Comparison of ENCODE assay signal across 8 cellular contexts in the genomic region with DNA sequence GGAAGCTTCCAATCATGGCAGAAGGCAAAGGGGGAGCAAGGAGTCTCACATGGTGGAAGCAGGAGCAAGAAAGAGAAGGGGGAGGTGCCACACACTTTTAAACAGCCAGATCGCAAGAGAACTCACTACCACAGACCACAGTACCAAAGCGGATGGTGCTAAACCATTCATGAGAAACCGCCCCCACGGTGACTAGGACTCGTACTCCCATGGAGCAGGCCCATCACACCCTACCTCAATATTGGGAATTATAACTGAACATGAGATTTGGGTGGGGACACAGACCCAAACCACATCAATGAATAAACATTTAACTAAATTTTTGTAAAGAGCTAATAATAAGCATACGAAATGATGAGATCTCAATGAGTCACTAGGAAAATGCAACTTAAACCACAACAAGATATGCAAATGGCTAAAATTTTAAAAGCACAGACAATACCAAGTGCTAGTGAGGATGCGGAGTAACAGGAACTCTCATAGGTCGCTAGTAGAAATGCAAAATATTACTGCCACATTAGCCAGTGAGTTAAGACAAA. TPM values are rescaled to one million over a fixed set of nuclear protein-coding genes. Genes with fewer than 3 reads are reported as not detected.
DNase-seq lines count a peak whose midpoint lies in the region; ATAC-seq and TF ChIP-seq lines count a peak whose summit lies in the region.

No MANE protein-coding gene starts in this region.

- H3K27ac ChIP-seq in neural progenitor cell: no peak overlapping the region

- H3K36me3 ChIP-seq in neural progenitor cell: no peaks in the 10 kb centered on the region

- ATAC-seq in GM18498 (IDR thresholded peaks at IDR 0.05; ENCODE audit: unreplicated experiment) (peak; percentile 49), HG02938 (IDR thresholded peaks at IDR 0.05; ENCODE audit: unreplicated experiment) (peak; percentile 51)
- ATAC-seq in activated CD8-positive, alpha-beta T cell treated with anti-CD3 and anti-CD28 coated beads, Interleukin-2, amount 10 ng/mL, durations not matched to agents 7 days and 5 days: peak; percentile 77
- ATAC-seq in naive thymus-derived CD8-positive, alpha-beta T cell: peak; percentile 58 to 59

- peaks cover 17% of the 10 kb centered on the region for H3F3A ChIP-seq in neural progenitor cell (ENCODE audit: low read depth)

- no peak overlapping the region for H3K4me2 ChIP-seq in neural progenitor cell

- POLR2A ChIA-PET in activated CD8-positive, alpha-beta T cell treated with anti-CD3 and anti-CD28 coated beads, Interleukin-2, amount 10 ng/mL, durations not matched to agents 7 days and 5 days (lab: Charles Lee): interaction anchor here (2.0 kb wide), 1 partner anchor 10 kb away, joined by 14 read pairs; a partner anchor contains a TSS
- POLR2A ChIA-PET in naive thymus-derived CD8-positive, alpha-beta T cell (lab: Charles Lee): no interaction called here

- H3K27ac Mint-ChIP-seq in activated CD8-positive, alpha-beta T cell treated with anti-CD3 and anti-CD28 coated beads, Interleukin-2, amount 10 ng/mL, durations not matched to agents 7 days and 5 days: peak overlapping the region; percentile 67
- peak overlapping the region in 9 of 10 donors; percentile 44 to 85 (median 61) for H3K27ac Mint-ChIP-seq in naive thymus-derived CD8-positive, alpha-beta T cell
- no peak overlapping the region for H3K27ac Mint-ChIP-seq in neural progenitor cell

- no peak overlapping the region for H2AFZ ChIP-seq in neural progenitor cell (replicated peaks)

- no peaks in the 10 kb centered on the region for H3K27me3 Mint-ChIP-seq in activated CD8-positive, alpha-beta T cell treated with anti-CD3 and anti-CD28 coated beads, Interleukin-2, amount 10 ng/mL, durations not matched to agents 7 days and 5 days (ENCODE audit: low read depth)
- no peaks in the 10 kb centered on the region for H3K27me3 Mint-ChIP-seq in naive thymus-derived CD8-positive, alpha-beta T cell
- peaks cover 2% of the 10 kb centered on the region for H3K27me3 Mint-ChIP-seq in neural progenitor cell (ENCODE audit: insufficient read depth, low read depth)

- H3K4me1 Mint-ChIP-seq in activated CD8-positive, alpha-beta T cell treated with anti-CD3 and anti-CD28 coated beads, Interleukin-2, amount 10 ng/mL, durations not matched to agents 7 days and 5 days (ENCODE audit: low read depth): peaks cover 41% of the 10 kb centered on the region
- peaks cover 11 to 60% (median 54%) of the 10 kb centered on the region in 4 donors for H3K4me1 Mint-ChIP-seq in naive thymus-derived CD8-positive, alpha-beta T cell
- no peaks in the 10 kb centered on the region for H3K4me1 Mint-ChIP-seq in neural progenitor cell

- TF ChIP-seq CTCF in neural progenitor cell (IDR thresholded peaks at IDR 0.05): no peak

- H3K9ac ChIP-seq in neural progenitor cell: no peak overlapping the region

- peaks cover 82% of the 10 kb centered on the region for H3K36me3 Mint-ChIP-seq in activated CD8-positive, alpha-beta T cell treated with anti-CD3 and anti-CD28 coated beads, Interleukin-2, amount 10 ng/mL, durations not matched to agents 7 days and 5 days (ENCODE audit: low read depth)
- H3K36me3 Mint-ChIP-seq in naive thymus-derived CD8-positive, alpha-beta T cell: peaks cover 0 to 62% (median 19%) of the 10 kb centered on the region in 3 donors
- peaks cover 44% of the 10 kb centered on the region for H3K36me3 Mint-ChIP-seq in neural progenitor cell

- no peak overlapping the region for H3K4me3 ChIP-seq in neural progenitor cell

- H3K4me1 ChIP-seq in neural progenitor cell: peaks cover 17% of the 10 kb centered on the region

- peak; percentile 70 for DNase-seq in activated CD8-positive, alpha-beta T cell treated with anti-CD3 and anti-CD28 coated beads, Interleukin-2, amount 10 ng/mL, durations not matched to agents 7 days and 5 days
- peak in 4 of 10 donors; percentile 8 to 50 (median 14) for DNase-seq in naive thymus-derived CD8-positive, alpha-beta T cell
- DNase-seq in neural progenitor cell (ENCODE audit: low spot score): no peak
- DNase-seq in NCI-H2029 treated with DMSO at 0.1 percent for 48 hours (lab: John Stamatoyannopoulos, UW): no peak
- no peak for DNase-seq in NCI-H446 (lab: John Stamatoyannopoulos, UW)
- DNase-seq in GDM1 (lab: John Stamatoyannopoulos, UW): no peak

- no peaks in the 10 kb centered on the region for H3K9me3 Mint-ChIP-seq in activated CD8-positive, alpha-beta T cell treated with anti-CD3 and anti-CD28 coated beads, Interleukin-2, amount 10 ng/mL, durations not matched to agents 7 days and 5 days (ENCODE audit: insufficient read depth)
- peaks cover 0 to 3% (median 0%) of the 10 kb centered on the region in 9 donors for H3K9me3 Mint-ChIP-seq in naive thymus-derived CD8-positive, alpha-beta T cell
- H3K9me3 Mint-ChIP-seq in neural progenitor cell: no peaks in the 10 kb centered on the region

- H3K4me3 Mint-ChIP-seq in activated CD8-positive, alpha-beta T cell treated with anti-CD3 and anti-CD28 coated beads, Interleukin-2, amount 10 ng/mL, durations not matched to agents 7 days and 5 days: peak overlapping the region; percentile 36
- H3K4me3 Mint-ChIP-seq in naive thymus-derived CD8-positive, alpha-beta T cell: peak overlapping the region in 5 of 10 donors; percentile 8 to 68 (median 34)
- no peak overlapping the region for H3K4me3 Mint-ChIP-seq in neural progenitor cell

- CTCF ChIA-PET in activated CD8-positive, alpha-beta T cell treated with anti-CD3 and anti-CD28 coated beads, Interleukin-2, amount 10 ng/mL, durations not matched to agents 7 days and 5 days (lab: Charles Lee): no interaction called here

- H4K20me1 ChIP-seq in neural progenitor cell (ENCODE audit: low read depth): peaks cover 34% of the 10 kb centered on the region

- H3K9me3 ChIP-seq in neural progenitor cell (ENCODE audit: low read depth): no peaks in the 10 kb centered on the region

- peaks cover 35% of the 10 kb centered on the region for H3K79me2 ChIP-seq in neural progenitor cell (ENCODE audit: low read depth)

- H3K27me3 ChIP-seq in neural progenitor cell: no peaks in the 10 kb centered on the region

RNA-seq across cellular contexts. Expression of a gene that starts 10.0 kb away (rescaled TPM):
- total RNA-seq in activated CD8-positive, alpha-beta T cell treated with anti-CD3 and anti-CD28 coated beads, Interleukin-2, amount 10 ng/mL, durations not matched to agents 7 days and 5 days: 10 to 100 TPM; 58.5 to 64.6 TPM
- total RNA-seq in naive thymus-derived CD8-positive, alpha-beta T cell: 10 to 100 TPM; 89.2 to 90.4 TPM
- polyA plus RNA-seq in naive thymus-derived CD8-positive, alpha-beta T cell: 10 to 100 TPM; 23.5 to 27.7 (median 27.3) TPM
- 24.3 and 28.9 TPM in 2 replicates for total RNA-seq in neural progenitor cell (ENCODE audit: low replicate concordance)

RNA-seq across cellular contexts. Expression of a gene that starts 43.9 kb away (rescaled TPM):
- 10 to 100 TPM; 16.4 to 17.8 TPM for total RNA-seq in activated CD8-positive, alpha-beta T cell treated with anti-CD3 and anti-CD28 coated beads, Interleukin-2, amount 10 ng/mL, durations not matched to agents 7 days and 5 days
- total RNA-seq in naive thymus-derived CD8-positive, alpha-beta T cell: 10 to 100 TPM; 36.6 to 41.4 TPM
- 10 to 100 TPM; 16.3 to 20.3 (median 18.9) TPM for polyA plus RNA-seq in naive thymus-derived CD8-positive, alpha-beta T cell
- 29.8 and 35.4 TPM in 2 replicates for total RNA-seq in neural progenitor cell (ENCODE audit: low replicate concordance)
